18 cellular contexts compared by ENCODE assay signal in genomic region chr2:55524884-55525437, GRCh38. TPM values are rescaled to one million over a fixed set of nuclear protein-coding genes. Genes with fewer than 3 reads are reported as not detected.
DNase-seq lines count a peak whose midpoint lies in the region; ATAC-seq, FAIRE-seq and TF ChIP-seq lines count a peak whose summit lies in the region.
"Had no signal": no experiment of that assay in that cellular context is flagged by ENCODE, and none has a peak within 500 bp of the region (broad histone marks: within the 10 kb centered on the region; RNA-seq: fewer than 3 reads in every experiment).

No MANE protein-coding gene starts in this region.

- TF ChIP-seq EP300 in HepG2 (IDR thresholded peaks at IDR 0.05; ENCODE audit: low read depth in 2 of 2, low read length in 2 of 2) (no peak), HepG2 (CRISPR knock-in tag; IDR thresholded peaks at IDR 0.05; ENCODE audit: borderline replicate concordance) (no peak)

- H3K4me3 Mint-ChIP-seq in activated CD4-positive, alpha-beta T cell treated with anti-CD3 and anti-CD28 coated beads, Interleukin-2, amount 10 ng/mL, durations not matched to agents 24 days and 14 days, result no peak overlapping the region
- H3K4me3 Mint-ChIP-seq: CD8-positive, alpha-beta T cell had no signal

- no peaks in the 10 kb centered on the region for H3K9me2 ChIP-seq in PC-3 (replicated peaks; ENCODE audit: low read length)

- H3K4me3 ChIP-seq in HepG2 (replicated peaks in 1 of 3; ENCODE audit: insufficient read depth in 1 of 3, low read depth in 2 of 3, low read length in 3 of 3) (no peak overlapping the region), small intestine (ENCODE audit: low read depth in 1 of 2, low read length in 2 of 2) (no peak overlapping the region), PC-3 (ENCODE audit: low read length) (no peak overlapping the region)
- H3K4me3 ChIP-seq: BLaER1, GM12878 had no signal

- CTCF ChIA-PET in HepG2 (lab: Yijun Ruan, JAX; ENCODE audit: low intra/inter-chr PET ratio, low total read pairs), result no interaction called here
- CTCF ChIA-PET in PC-3 (lab: Charles Lee), result no interaction called here

- H4K20me1 ChIP-seq in HepG2 (ENCODE audit: insufficient read depth, low read length) (no peaks in the 10 kb centered on the region), PC-3 (ENCODE audit: low read length) (no peaks in the 10 kb centered on the region)
- H4K20me1 ChIP-seq: BLaER1 had no signal

- H3K9me3 ChIP-seq in HepG2 (ENCODE audit: low read length) (no peaks in the 10 kb centered on the region), small intestine (ENCODE audit: control insufficient read depth, low read depth) (no peaks in the 10 kb centered on the region), PC-3 (ENCODE audit: low read length) (no peaks in the 10 kb centered on the region)
- H3K9me3 ChIP-seq: BLaER1 had no signal

- H3K36me3 ChIP-seq in HepG2 (replicated peaks in 1 of 2; ENCODE audit: control insufficient read depth in 1 of 2, insufficient read depth in 2 of 2, low read length in 2 of 2) (peaks cover 2 to 8% of the 10 kb centered on the region in 2 experiments; a peak in 1 of 5 replicates), small intestine (ENCODE audit: control insufficient read depth in 2 of 2, insufficient read depth in 2 of 2, low read length in 2 of 2) (no peaks in the 10 kb centered on the region), PC-3 (ENCODE audit: low read depth, low read length) (0 out of 2 replicates have a peak, but pooled peaks cover 6% of the 10 kb centered on the region)

- no TSS peak for BruUV-seq in HepG2 (replicated peaks; lab: Mats Ljungman, UMichigan)
- no TSS peak for BruUV-seq in PC-3 (replicated peaks; lab: Mats Ljungman, UMichigan)

- TF ChIP-seq CTCF in HepG2 (CRISPR knock-in tag; IDR thresholded peaks at IDR 0.05) (no peak), PC-3 (conservative IDR thresholded peaks at IDR 0.05; ENCODE audit: low read depth, low read length) (no peak)

- H3K4me1 ChIP-seq in HepG2 (ENCODE audit: insufficient read depth, low read length) (peaks cover 8% of the 10 kb centered on the region), small intestine (ENCODE audit: control insufficient read depth in 2 of 2, insufficient read depth in 1 of 2, low read depth in 1 of 2, low read length in 1 of 2) (peaks cover 2% of the 10 kb centered on the region in 2 donors), PC-3 (ENCODE audit: insufficient read depth, low read length) (peaks cover 10% of the 10 kb centered on the region; the same call in 1 of the 2 replicates)

- no peak overlapping the region for H3K27ac Mint-ChIP-seq in activated CD4-positive, alpha-beta T cell treated with anti-CD3 and anti-CD28 coated beads, Interleukin-2, amount 10 ng/mL, durations not matched to agents 24 days and 14 days
- H3K27ac Mint-ChIP-seq: CD8-positive, alpha-beta T cell had no signal

- WGBS in HepG2 (ENCODE audit: low lambda C conversion rate), result 98% methylated on average over 5 of the region's 5 CpGs
- 78 to 86% (median 83%) methylated on average over 5 of the region's 5 CpGs for WGBS in small intestine, 3 donors

- H3K79me2 ChIP-seq in HepG2 (ENCODE audit: insufficient read depth, low read length) (peaks cover 2% of the 10 kb centered on the region), PC-3 (ENCODE audit: low read length) (peaks cover 15% of the 10 kb centered on the region)

- in situ Hi-C loops in HepG2 (cut with HindIII; ENCODE audit: extremely low pct_ligation_motif_present, low pct_unique_long_range_greater_than_20kb), result no loop called here

- POLR2A ChIA-PET in HepG2 (lab: Yijun Ruan, JAX), result no interaction called here
- POLR2A ChIA-PET in PC-3 (lab: Charles Lee; ENCODE audit: unreplicated experiment), result no interaction called here

- no peak overlapping the region for H3K9ac ChIP-seq in HepG2 (ENCODE audit: insufficient read depth, low read depth, low read length)
- no peak overlapping the region for H3K9ac ChIP-seq in PC-3 (ENCODE audit: low read length)
- H3K9ac ChIP-seq: BLaER1 had no signal

- DNase-seq in activated CD4-positive, alpha-beta T cell treated with anti-CD3 and anti-CD28 coated beads, Interleukin-2, amount 10 ng/mL, durations not matched to agents 24 days and 14 days, result peak; percentile 45
- no peak for DNase-seq in activated CD4-positive, alpha-beta T cell treated with anti-CD3 and anti-CD28 coated beads for 48 hours
- no peak for DNase-seq in HepG2 (ENCODE audit: low spot score)
- DNase-seq in small intestine, result peak; percentile 13
- DNase-seq in SK-N-DZ (ENCODE audit: low spot score), result no peak
- no peak for DNase-seq in PC-3
- DNase-seq in frontal cortex (ENCODE audit: low spot score in 2 of 2), result no peak
- DNase-seq: 8988T; CD8-positive, alpha-beta T cell; DMS 273 treated with DMSO at 0.1 percent for 48 hours; DMS53; DND-41; EL; GOT3; H7 had no signal

- H3K4me2 ChIP-seq in HepG2 (ENCODE audit: low read depth, low read length), result no peak overlapping the region
- no peak overlapping the region for H3K4me2 ChIP-seq in PC-3 (ENCODE audit: low read length)
- H3K4me2 ChIP-seq: BLaER1 had no signal

- no peak for ATAC-seq in HepG2
- ATAC-seq in PC-3, result no peak
- ATAC-seq: CD8-positive, alpha-beta T cell; GM12878; HCT116 had no signal

- H3K4me1 Mint-ChIP-seq in activated CD4-positive, alpha-beta T cell treated with anti-CD3 and anti-CD28 coated beads, Interleukin-2, amount 10 ng/mL, durations not matched to agents 24 days and 14 days, result peaks cover 9% of the 10 kb centered on the region

- intact Hi-C loops in activated CD4-positive, alpha-beta T cell treated with anti-CD3 and anti-CD28 coated beads, Interleukin-2, amount 10 ng/mL, durations not matched to agents 24 days and 14 days (cut with micrococcal nuclease), result no loop called here
- intact Hi-C loops in HepG2 (cut with micrococcal nuclease; ENCODE audit: unreplicated experiment) (no loop called here), PC-3 (cut with micrococcal nuclease) (no loop called here)

- H3K36me3 Mint-ChIP-seq in activated CD4-positive, alpha-beta T cell treated with anti-CD3 and anti-CD28 coated beads, Interleukin-2, amount 10 ng/mL, durations not matched to agents 24 days and 14 days (ENCODE audit: low read depth), result peaks cover 29% of the 10 kb centered on the region

- no peaks in the 10 kb centered on the region for H3F3A ChIP-seq in PC-3 (ENCODE audit: low read length, unreplicated experiment)

- H3K9me3 Mint-ChIP-seq in activated CD4-positive, alpha-beta T cell treated with anti-CD3 and anti-CD28 coated beads, Interleukin-2, amount 10 ng/mL, durations not matched to agents 24 days and 14 days, result peaks cover under 1% of the 10 kb centered on the region
- H3K9me3 Mint-ChIP-seq: CD8-positive, alpha-beta T cell had no signal

- FAIRE-seq in HepG2 (lab: Jason Lieb, UNC) (no peak), small intestine (lab: Jason Lieb, UNC) (no peak), frontal cortex (lab: Jason Lieb, UNC) (no peak)
- FAIRE-seq: GM12878 had no signal

- no peak overlapping the region for H3K27ac ChIP-seq in HepG2 (ENCODE audit: extremely low read length, insufficient read depth, low read length)
- H3K27ac ChIP-seq in small intestine (ENCODE audit: low read depth in 1 of 2, low read length in 1 of 2), result no peak overlapping the region
- H3K27ac ChIP-seq in PC-3 (ENCODE audit: low read length), result no peak overlapping the region
- H3K27ac ChIP-seq: BLaER1 had no signal

- H2AFZ ChIP-seq in HepG2 (ENCODE audit: low read length), result no peak overlapping the region
- no peak overlapping the region for H2AFZ ChIP-seq in PC-3 (ENCODE audit: low read length)

- no peak for TF ChIP-seq POLR2A in HepG2 (IDR thresholded peaks at IDR 0.05; ENCODE audit: insufficient read depth in 1 of 2, low read depth in 2 of 2, low read length in 2 of 2)

- TF ChIP-seq RAD21 in HepG2 (CRISPR knock-in tag; IDR thresholded peaks at IDR 0.05), result no peak

- H3K27me3 Mint-ChIP-seq in activated CD4-positive, alpha-beta T cell treated with anti-CD3 and anti-CD28 coated beads, Interleukin-2, amount 10 ng/mL, durations not matched to agents 24 days and 14 days, result no peaks in the 10 kb centered on the region

- H3K27me3 ChIP-seq in HepG2 (ENCODE audit: control insufficient read depth in 1 of 2, insufficient read depth in 2 of 2, low read length in 2 of 2) (no peaks in the 10 kb centered on the region; a peak in 1 of 5 replicates), small intestine (ENCODE audit: control insufficient read depth in 2 of 2, insufficient read depth in 2 of 2, low read length in 2 of 2) (no peaks in the 10 kb centered on the region), PC-3 (ENCODE audit: low read length) (no peaks in the 10 kb centered on the region)
- H3K27me3 ChIP-seq: BLaER1 had no signal

TF ChIP-seq in HepG2, 621 proteins besides CTCF, POLR2A, EP300 and RAD21 (continues in another document):
- TF ChIP-seq ZNF121 (CRISPR knock-in tag; IDR thresholded peaks at IDR 0.05), result peak; percentile 59

RNA-seq across cellular contexts. Expression of gene CFAP36, which starts 5.4 kb away (rescaled TPM):
- 22.1 and 25.1 TPM in 2 replicates for total RNA-seq in activated CD4-positive, alpha-beta T cell treated with anti-CD3 and anti-CD28 coated beads, Interleukin-2, amount 10 ng/mL, durations not matched to agents 24 days and 14 days
- total RNA-seq in HepG2 (2016; rRNA removed; fragmentation: Illumina TruSeq; extraction: Trizol) (37.3 and 42.2 TPM in 2 replicates), PC-3 (2014; rRNA removed) (12.7 and 16.9 TPM in 2 replicates), frontal cortex (27.3 TPM)
- total RNA-seq in HepG2 (2016; cell fraction: cytosol; rRNA removed; fragmentation: Illumina TruSeq; extraction: Trizol; ENCODE audit: low read depth), result 11.6 and 13.0 TPM in 2 replicates
- 35.6 and 47.7 TPM in 2 replicates for total RNA-seq in HepG2 (2016; cell fraction: insoluble cytoplasmic fraction; rRNA removed; fragmentation: Illumina TruSeq; extraction: Trizol)
- total RNA-seq in HepG2 (2016; cell fraction: membrane; rRNA removed; fragmentation: Illumina TruSeq; extraction: Trizol), result 29.4 and 36.1 TPM in 2 replicates
- 19.9 and 26.7 TPM in 2 replicates for total RNA-seq in HepG2 (2016; cell fraction: nucleus; rRNA removed; fragmentation: Illumina TruSeq; extraction: Trizol)
- polyA plus RNA-seq in HepG2 (2011; rRNA removed) (8.1 and 10.6 TPM in 2 replicates), small intestine (10 to 100 TPM; 10.5 to 25.4 (median 18.6) TPM)
- 4.1 and 4.5 TPM in 2 replicates for polyA plus RNA-seq in HepG2 (2011; cell fraction: cytosol; rRNA removed)
- 2.7 and 3.2 TPM in 2 replicates for polyA plus RNA-seq in HepG2 (2011; cell fraction: nucleus; rRNA removed)
- polyA plus RNA-seq in HepG2 (2012), result 9.8 and 17.8 TPM in 2 replicates
- polyA plus RNA-seq in HepG2 (2016; cell fraction: cytosol; fragmentation: Illumina TruSeq; extraction: Trizol; ENCODE audit: low read depth), result 21.2 and 22.2 TPM in 2 replicates
- polyA plus RNA-seq in HepG2 (2016; cell fraction: insoluble cytoplasmic fraction; fragmentation: Illumina TruSeq; extraction: Trizol; ENCODE audit: low read depth), result 44.7 and 50.3 TPM in 2 replicates
- 31.9 and 32.8 TPM in 2 replicates for polyA plus RNA-seq in HepG2 (2016; cell fraction: membrane; fragmentation: Illumina TruSeq; extraction: Trizol; ENCODE audit: low read depth)
- 39.7 and 42.2 TPM in 2 replicates for polyA plus RNA-seq in HepG2 (2016; cell fraction: nucleus; fragmentation: Illumina TruSeq; extraction: Trizol; ENCODE audit: insufficient read depth, low read depth)
- polyA minus RNA-seq in HepG2 (2011; rRNA and poly(A)+ RNA removed; ENCODE audit: low replicate concordance), result 1.8 and 4.8 TPM in 2 replicates
- 2.5 and 4.0 TPM in 2 replicates for polyA minus RNA-seq in HepG2 (2011; cell fraction: cytosol; rRNA and poly(A)+ RNA removed)
- polyA minus RNA-seq in HepG2 (2011; cell fraction: nucleus; rRNA and poly(A)+ RNA removed), result 7.1 and 9.3 TPM in 2 replicates
- 23.7 and 26.6 TPM in 2 replicates for polyA plus RNA-seq in SK-N-DZ (2014; cell fraction: cytosol; rRNA removed)
- 19.5 and 29.1 TPM in 2 replicates for polyA plus RNA-seq in SK-N-DZ (2014; cell fraction: nucleus; rRNA removed)

Comparison
In these comparisons a context has a peak if more than half of its experiments do, and no peak if none do; other contexts are left out.
1. DNase-seq: peak in activated CD4-positive, alpha-beta T cell treated with anti-CD3 and anti-CD28 coated beads, Interleukin-2, amount 10 ng/mL, durations not matched to agents 24 days and 14 days (single experiment) and small intestine (single experiment); none in activated CD4-positive, alpha-beta T cell treated with anti-CD3 and anti-CD28 coated beads for 48 hours (single experiment), HepG2 (single experiment), SK-N-DZ (single experiment), PC-3 (single experiment) and frontal cortex (0 of 2).